ENCODE assay signal across 18 cellular contexts in genomic region chr19:28299649-28300048, GRCh38.
DNase-seq lines count a peak whose midpoint lies in the region; ATAC-seq, FAIRE-seq and TF ChIP-seq lines count a peak whose summit lies in the region.
"Had no signal": no experiment of that assay in that cellular context is flagged by ENCODE, and none has a peak within 500 bp of the region (broad histone marks: within the 10 kb centered on the region; RNA-seq: fewer than 3 reads in every experiment).

No MANE protein-coding gene starts in this region.

- H3K27ac Mint-ChIP-seq in GM23338 = no peak overlapping the region
- H3K27ac Mint-ChIP-seq: B cell; CD14-positive monocyte; CD8-positive, alpha-beta T cell; HFFc6; IgD-negative memory B cell had no signal

- no peak overlapping the region for H3K4me2 ChIP-seq in GM23338
- H3K4me2 ChIP-seq: KMS-11 had no signal

- no peaks in the 10 kb centered on the region for H3K36me3 Mint-ChIP-seq in GM23338 (ENCODE audit: low read depth)
- H3K36me3 Mint-ChIP-seq: CD14-positive monocyte; CD8-positive, alpha-beta T cell; IgD-negative memory B cell had no signal

- no peaks in the 10 kb centered on the region for H4K20me1 ChIP-seq in GM23338 (replicated peaks; ENCODE audit: insufficient read depth)

- no peaks in the 10 kb centered on the region for H3F3A ChIP-seq in GM23338 (replicated peaks; ENCODE audit: low read depth)

- DNase-seq in GM23338 (ENCODE audit: low spot score) (no peak), islet precursor cell (peak; percentile 65), urothelium cell line (ENCODE audit: low spot score) (no peak), HUDEP-2 (lab: John Stamatoyannopoulos, UW; ENCODE audit: unreplicated experiment in 76 of 76) (no peak), MG63 (no peak)
- DNase-seq: CD8-positive, alpha-beta T cell; COR-L47; DND-41; GF-D8; HFFc6 had no signal

- no peak overlapping the region for H3K4me3 ChIP-seq in GM23338
- H3K4me3 ChIP-seq in MG63 = no peak overlapping the region
- H3K4me3 ChIP-seq: HAP-1 had no signal

- H3K4me1 ChIP-seq in GM23338 (ENCODE audit: insufficient read depth) = peaks cover 4% of the 10 kb centered on the region; the same call in 1 of the 2 replicates
- H3K4me1 ChIP-seq: HAP-1 had no signal

- no peak overlapping the region for H3K4me3 Mint-ChIP-seq in GM23338
- H3K4me3 Mint-ChIP-seq: B cell; CD14-positive monocyte; CD8-positive, alpha-beta T cell; HFFc6 had no signal

- peaks cover 6% of the 10 kb centered on the region; the same call in 1 of the 2 replicates for H3K9me2 ChIP-seq in GM23338 (ENCODE audit: insufficient read depth)

- no peaks in the 10 kb centered on the region for H3K27me3 ChIP-seq in GM23338 (ENCODE audit: insufficient read depth)
- no peaks in the 10 kb centered on the region; the same call in 1 of the 2 replicates for H3K27me3 ChIP-seq in MG63

- H3K27me3 Mint-ChIP-seq in GM23338 (ENCODE audit: insufficient read depth, low read depth, poor library complexity) = peaks cover 4% of the 10 kb centered on the region
- H3K27me3 Mint-ChIP-seq: B cell, IgD-negative memory B cell had no signal

- ATAC-seq in GM23338 (peak; percentile 61), HG03039 (IDR thresholded peaks at IDR 0.05; ENCODE audit: unreplicated experiment) (no peak)
- ATAC-seq: CD8-positive, alpha-beta T cell had no signal

- FAIRE-seq in urothelium cell line (lab: Jason Lieb, UNC) = peak; percentile 86
- FAIRE-seq: GM19239 had no signal

- peak; percentile 71 for TF ChIP-seq EP300 in Ishikawa (IDR thresholded peaks at IDR 0.05; ENCODE audit: borderline replicate concordance)

- TF ChIP-seq CTCF in GM23338 (conservative IDR thresholded peaks at IDR 0.05; ENCODE audit: low read depth in 2 of 2) = no peak

- no peak for TF ChIP-seq RAD21 in Ishikawa (IDR thresholded peaks at IDR 0.05; ENCODE audit: low read depth)

- H3K79me2 ChIP-seq in GM23338 (replicated peaks; ENCODE audit: insufficient read depth) = no peaks in the 10 kb centered on the region

- H3K9me3 Mint-ChIP-seq in GM23338 = peaks cover 2% of the 10 kb centered on the region; the same call in 1 of the 3 replicates
- H3K9me3 Mint-ChIP-seq: CD8-positive, alpha-beta T cell had no signal

- peaks cover 14% of the 10 kb centered on the region for H3K4me1 Mint-ChIP-seq in GM23338
- H3K4me1 Mint-ChIP-seq: B cell, CD14-positive monocyte, IgD-negative memory B cell had no signal

- peak overlapping the region; percentile 43; the same call in 1 of the 2 replicates for H2AFZ ChIP-seq in GM23338

- no peaks in the 10 kb centered on the region for H3K9me3 ChIP-seq in MG63
- H3K9me3 ChIP-seq: HAP-1 had no signal

- H3K27ac ChIP-seq in GM23338 (ENCODE audit: low read depth) = no peak overlapping the region
- H3K27ac ChIP-seq: KMS-11 had no signal

- H3K36me3 ChIP-seq in GM23338 (ENCODE audit: insufficient read depth) (no peaks in the 10 kb centered on the region), MG63 (no peaks in the 10 kb centered on the region)
- H3K36me3 ChIP-seq: HAP-1 had no signal

TF ChIP-seq in GM23338, 12 proteins besides CTCF, POLR2A, EP300 and RAD21 (continues in another document):
- no peak for TF ChIP-seq NANOG (IDR thresholded peaks at IDR 0.05; ENCODE audit: borderline replicate concordance)

TF ChIP-seq in Ishikawa, 13 proteins besides CTCF, POLR2A, EP300 and RAD21:
- TF ChIP-seq TEAD4 (IDR thresholded peaks at IDR 0.05) (peak; percentile 60), USF1 (IDR thresholded peaks at IDR 0.05) (no peak), FOXM1 (IDR thresholded peaks at IDR 0.05; ENCODE audit: borderline replicate concordance, low read depth) (no peak), TCF12 (IDR thresholded peaks at IDR 0.05; ENCODE audit: low read depth) (peak; percentile 82), EGR1 (IDR thresholded peaks at IDR 0.05) (peak; percentile 89)
